ENCODE assay signal across 19 cellular contexts in genomic region chr7:31692451-31692850, GRCh38. TPM values are rescaled to one million over a fixed set of nuclear protein-coding genes. Genes with fewer than 3 reads are reported as not detected.
DNase-seq lines count a peak whose midpoint lies in the region; ATAC-seq and TF ChIP-seq lines count a peak whose summit lies in the region.
"Had no signal": no experiment of that assay in that cellular context is flagged by ENCODE, and none has a peak within 500 bp of the region (broad histone marks: within the 10 kb centered on the region; RNA-seq: fewer than 3 reads in every experiment).

No MANE protein-coding gene starts in this region.

- H3K27ac Mint-ChIP-seq in glutamatergic neuron (ENCODE audit: unreplicated experiment), result peak overlapping the region; percentile 88
- no peak overlapping the region for H3K27ac Mint-ChIP-seq in HFFc6
- H3K27ac Mint-ChIP-seq: H9, T-helper 17 cell had no signal

- H3K4me1 Mint-ChIP-seq in glutamatergic neuron (ENCODE audit: low read depth, unreplicated experiment), result peaks cover 56% of the 10 kb centered on the region
- no peaks in the 10 kb centered on the region for H3K4me1 Mint-ChIP-seq in HFFc6 (ENCODE audit: low read depth)
- H3K4me1 Mint-ChIP-seq: T-helper 17 cell had no signal

- DNase-seq in DMS 273 treated with DMSO at 0.1 percent for 48 hours (lab: John Stamatoyannopoulos, UW), result peak; percentile 92
- DNase-seq in NCI-H1694 treated with DMSO at 0.1 percent for 48 hours (lab: John Stamatoyannopoulos, UW), result peak; percentile 59
- peak; percentile 67 for DNase-seq in NCI-H524 treated with DMSO at 0.1 percent for 48 hours (lab: John Stamatoyannopoulos, UW)
- peak; percentile 62 for DNase-seq in glutamatergic neuron
- DNase-seq in HFFc6, result no peak
- no peak for DNase-seq in stimulated activated CD4-positive, alpha-beta T cell treated with anti-CD3 and anti-CD28 coated beads, Interleukin-4, amount 100 ng/mL, for 1 hour
- DNase-seq: BE2C, DND-41, H9, KBM-7, NCI-H226, NCI-H526 treated with DMSO at 0.1 percent for 48 hours, SW 1271, T-helper 17 cell had no signal

- no peak for ATAC-seq in GM21526 (IDR thresholded peaks at IDR 0.05; ENCODE audit: low FRiP score, unreplicated experiment)
- ATAC-seq: GM12878, Right ventricle myocardium inferior, T-helper 17 cell had no signal

- peaks cover 37% of the 10 kb centered on the region for H3K9me3 Mint-ChIP-seq in glutamatergic neuron (ENCODE audit: unreplicated experiment)
- H3K9me3 Mint-ChIP-seq in HFFc6, result peaks cover 33% of the 10 kb centered on the region
- H3K9me3 Mint-ChIP-seq: H9 had no signal

- H3K36me3 Mint-ChIP-seq in glutamatergic neuron (ENCODE audit: unreplicated experiment) (peaks cover 26% of the 10 kb centered on the region), HFFc6 (ENCODE audit: low read depth) (no peaks in the 10 kb centered on the region)

- H3K4me3 Mint-ChIP-seq in glutamatergic neuron (ENCODE audit: unreplicated experiment) (peak overlapping the region; percentile 83), HFFc6 (no peak overlapping the region)
- H3K4me3 Mint-ChIP-seq: H9, T-helper 17 cell had no signal

- TF ChIP-seq CTCF in glutamatergic neuron (IDR thresholded peaks at IDR 0.05; ENCODE audit: partially characterized antibody, unreplicated experiment) (no peak), HFFc6 (IDR thresholded peaks at IDR 0.05) (no peak)

- H3K27me3 Mint-ChIP-seq in glutamatergic neuron (ENCODE audit: unreplicated experiment), result peaks cover 32% of the 10 kb centered on the region
- no peaks in the 10 kb centered on the region for H3K27me3 Mint-ChIP-seq in HFFc6 (ENCODE audit: insufficient read depth)
- H3K27me3 Mint-ChIP-seq: T-helper 17 cell had no signal

RNA-seq across cellular contexts. Expression of gene PPP1R17, which starts 5.4 kb away (rescaled TPM):
- total RNA-seq in glutamatergic neuron (ENCODE audit: unreplicated experiment), result 657 TPM
- not detected for total RNA-seq in HFFc6 (2021; fragmentation: NEBNext Ultra II Directional; extraction: Animal tissue kit (Norgen Biotek cat#: 25700))
- total RNA-seq: A673, GM12878, HT1080, Right ventricle myocardium inferior, T-helper 17 cell had no signal

Comparison
In these comparisons a context has a peak if more than half of its experiments do, and no peak if none do; other contexts are left out.
1. DNase-seq: peak in DMS 273 treated with DMSO at 0.1 percent for 48 hours (single experiment), NCI-H1694 treated with DMSO at 0.1 percent for 48 hours (single experiment), NCI-H524 treated with DMSO at 0.1 percent for 48 hours (single experiment) and glutamatergic neuron (single experiment); none in HFFc6 (single experiment) and stimulated activated CD4-positive, alpha-beta T cell treated with anti-CD3 and anti-CD28 coated beads, Interleukin-4, amount 100 ng/mL, for 1 hour (single experiment).
2. RNA of gene PPP1R17, which starts 5.4 kb away (total RNA-seq): 657 TPM in glutamatergic neuron (single experiment); not detected in HFFc6; every median in the first group is over 100 times any median in the second.